ENCODE assay signal across 1 cellular context in the genomic region with DNA sequence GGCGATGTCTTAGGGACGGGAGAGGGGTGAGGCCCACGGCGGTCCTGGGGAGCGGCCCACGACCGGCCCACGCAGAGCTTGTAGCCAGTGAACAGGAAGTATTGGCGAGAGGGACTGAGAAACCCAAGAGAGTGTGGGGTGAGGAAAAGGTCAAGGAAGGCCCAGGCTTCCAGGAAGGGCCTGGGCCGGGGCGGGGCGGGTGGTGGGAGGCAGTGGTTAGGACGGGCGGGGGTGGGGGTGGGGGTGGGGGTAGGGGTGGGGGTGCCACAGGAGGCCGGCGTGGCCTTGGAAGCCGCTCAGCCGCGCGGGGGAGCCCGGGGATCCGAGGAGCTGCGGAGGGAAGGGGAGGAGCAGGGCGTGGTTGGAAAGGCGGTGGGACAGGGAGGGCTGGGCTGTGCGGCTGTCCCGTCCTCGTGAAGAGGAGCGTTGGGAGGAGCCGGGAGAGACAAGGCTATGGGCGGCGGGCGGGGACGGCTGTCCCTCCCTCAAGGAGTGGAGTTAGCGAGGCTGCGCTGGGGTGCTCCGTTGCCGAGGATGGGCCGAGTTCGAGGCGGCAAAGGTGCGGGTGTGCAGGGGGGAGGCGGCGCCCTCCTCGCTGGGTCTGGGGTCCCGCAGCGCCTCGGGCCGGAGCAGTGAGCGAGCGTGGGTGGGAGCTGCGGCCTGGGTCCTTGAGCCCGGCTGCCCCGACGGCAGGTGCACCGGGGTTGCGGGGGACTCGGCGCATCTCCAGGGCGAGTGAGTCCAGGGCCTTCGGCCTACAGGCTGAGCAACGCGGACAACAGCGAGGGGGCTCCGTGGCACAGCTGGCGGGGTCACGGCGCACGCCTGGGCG.
TF ChIP-seq lines count a peak whose summit lies in the region.

No MANE protein-coding gene starts in this region.

TF ChIP-seq in K562, 482 proteins besides CTCF, POLR2A, EP300 and RAD21 (continued from another document and continues in another):
- TF ChIP-seq, protein P1, sequence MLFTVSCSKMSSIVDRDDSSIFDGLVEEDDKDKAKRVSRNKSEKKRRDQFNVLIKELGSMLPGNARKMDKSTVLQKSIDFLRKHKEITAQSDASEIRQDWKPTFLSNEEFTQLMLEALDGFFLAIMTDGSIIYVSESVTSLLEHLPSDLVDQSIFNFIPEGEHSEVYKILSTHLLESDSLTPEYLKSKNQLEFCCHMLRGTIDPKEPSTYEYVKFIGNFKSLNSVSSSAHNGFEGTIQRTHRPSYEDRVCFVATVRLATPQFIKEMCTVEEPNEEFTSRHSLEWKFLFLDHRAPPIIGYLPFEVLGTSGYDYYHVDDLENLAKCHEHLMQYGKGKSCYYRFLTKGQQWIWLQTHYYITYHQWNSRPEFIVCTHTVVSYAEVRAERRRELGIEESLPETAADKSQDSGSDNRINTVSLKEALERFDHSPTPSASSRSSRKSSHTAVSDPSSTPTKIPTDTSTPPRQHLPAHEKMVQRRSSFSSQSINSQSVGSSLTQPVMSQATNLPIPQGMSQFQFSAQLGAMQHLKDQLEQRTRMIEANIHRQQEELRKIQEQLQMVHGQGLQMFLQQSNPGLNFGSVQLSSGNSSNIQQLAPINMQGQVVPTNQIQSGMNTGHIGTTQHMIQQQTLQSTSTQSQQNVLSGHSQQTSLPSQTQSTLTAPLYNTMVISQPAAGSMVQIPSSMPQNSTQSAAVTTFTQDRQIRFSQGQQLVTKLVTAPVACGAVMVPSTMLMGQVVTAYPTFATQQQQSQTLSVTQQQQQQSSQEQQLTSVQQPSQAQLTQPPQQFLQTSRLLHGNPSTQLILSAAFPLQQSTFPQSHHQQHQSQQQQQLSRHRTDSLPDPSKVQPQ (CRISPR knock-in tag; IDR thresholded peaks at IDR 0.05; ENCODE audit: borderline replicate concordance) = no peak
- TF ChIP-seq LCOR (CRISPR knock-in tag; IDR thresholded peaks at IDR 0.05) (no peak), BCOR (IDR thresholded peaks at IDR 0.05) (no peak), ZNF699 (CRISPR knock-in tag; IDR thresholded peaks at IDR 0.05; ENCODE audit: insufficient replicate concordance) (no peak), KDM4B (IDR thresholded peaks at IDR 0.05; ENCODE audit: borderline replicate concordance in 2 of 2, low read depth in 1 of 2) (no peak), XRCC3 (IDR thresholded peaks at IDR 0.05) (no peak), SUPT5H (IDR thresholded peaks at IDR 0.05) (peak; percentile 62), ZNF780A (CRISPR knock-in tag; IDR thresholded peaks at IDR 0.05) (no peak), BCL6 (CRISPR knock-in tag; IDR thresholded peaks at IDR 0.05) (no peak), ZNF253 (CRISPR knock-in tag; conservative IDR thresholded peaks at IDR 0.05) (no peak), SP2 (IDR thresholded peaks at IDR 0.05; ENCODE audit: extremely low read depth, low read depth, low read length, poor library complexity, severe bottlenecking) (no peak), ASH1L (IDR thresholded peaks at IDR 0.05; ENCODE audit: borderline replicate concordance, low read depth, partially characterized antibody) (no peak), RCOR1 (IDR thresholded peaks at IDR 0.05; ENCODE audit: borderline replicate concordance in 1 of 2, low read depth in 2 of 2, low read length in 2 of 2) (peak in 1 of 2 experiments; percentile 43; a peak in 1 of 4 replicates), PCBP2 (IDR thresholded peaks at IDR 0.05; ENCODE audit: low read depth, low read length, poor library complexity, severe bottlenecking) (no peak), RBM25 (IDR thresholded peaks at IDR 0.05; ENCODE audit: low read depth, low read length, severe bottlenecking) (no peak)
- TF ChIP-seq, protein P2, sequence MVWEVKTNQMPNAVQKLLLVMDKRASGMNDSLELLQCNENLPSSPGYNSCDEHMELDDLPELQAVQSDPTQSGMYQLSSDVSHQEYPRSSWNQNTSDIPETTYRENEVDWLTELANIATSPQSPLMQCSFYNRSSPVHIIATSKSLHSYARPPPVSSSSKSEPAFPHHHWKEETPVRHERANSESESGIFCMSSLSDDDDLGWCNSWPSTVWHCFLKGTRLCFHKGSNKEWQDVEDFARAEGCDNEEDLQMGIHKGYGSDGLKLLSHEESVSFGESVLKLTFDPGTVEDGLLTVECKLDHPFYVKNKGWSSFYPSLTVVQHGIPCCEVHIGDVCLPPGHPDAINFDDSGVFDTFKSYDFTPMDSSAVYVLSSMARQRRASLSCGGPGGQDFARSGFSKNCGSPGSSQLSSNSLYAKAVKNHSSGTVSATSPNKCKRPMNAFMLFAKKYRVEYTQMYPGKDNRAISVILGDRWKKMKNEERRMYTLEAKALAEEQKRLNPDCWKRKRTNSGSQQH (CRISPR knock-in tag; IDR thresholded peaks at IDR 0.05) = no peak
- TF ChIP-seq, protein P3, sequence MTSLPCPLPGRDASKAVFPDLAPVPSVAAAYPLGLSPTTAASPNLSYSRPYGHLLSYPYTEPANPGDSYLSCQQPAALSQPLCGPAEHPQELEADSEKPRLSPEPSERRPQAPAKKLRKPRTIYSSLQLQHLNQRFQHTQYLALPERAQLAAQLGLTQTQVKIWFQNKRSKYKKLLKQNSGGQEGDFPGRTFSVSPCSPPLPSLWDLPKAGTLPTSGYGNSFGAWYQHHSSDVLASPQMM (CRISPR knock-in tag; IDR thresholded peaks at IDR 0.05) = no peak
- TF ChIP-seq, protein P4, sequence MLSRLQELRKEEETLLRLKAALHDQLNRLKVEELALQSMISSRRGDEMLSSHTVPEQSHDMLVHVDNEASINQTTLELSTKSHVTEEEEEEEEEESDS (CRISPR knock-in tag; IDR thresholded peaks at IDR 0.05) = no peak
- TF ChIP-seq, protein P5, sequence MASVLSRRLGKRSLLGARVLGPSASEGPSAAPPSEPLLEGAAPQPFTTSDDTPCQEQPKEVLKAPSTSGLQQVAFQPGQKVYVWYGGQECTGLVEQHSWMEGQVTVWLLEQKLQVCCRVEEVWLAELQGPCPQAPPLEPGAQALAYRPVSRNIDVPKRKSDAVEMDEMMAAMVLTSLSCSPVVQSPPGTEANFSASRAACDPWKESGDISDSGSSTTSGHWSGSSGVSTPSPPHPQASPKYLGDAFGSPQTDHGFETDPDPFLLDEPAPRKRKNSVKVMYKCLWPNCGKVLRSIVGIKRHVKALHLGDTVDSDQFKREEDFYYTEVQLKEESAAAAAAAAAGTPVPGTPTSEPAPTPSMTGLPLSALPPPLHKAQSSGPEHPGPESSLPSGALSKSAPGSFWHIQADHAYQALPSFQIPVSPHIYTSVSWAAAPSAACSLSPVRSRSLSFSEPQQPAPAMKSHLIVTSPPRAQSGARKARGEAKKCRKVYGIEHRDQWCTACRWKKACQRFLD (CRISPR knock-in tag; IDR thresholded peaks at IDR 0.05) = no peak
- TF ChIP-seq, protein P6, sequence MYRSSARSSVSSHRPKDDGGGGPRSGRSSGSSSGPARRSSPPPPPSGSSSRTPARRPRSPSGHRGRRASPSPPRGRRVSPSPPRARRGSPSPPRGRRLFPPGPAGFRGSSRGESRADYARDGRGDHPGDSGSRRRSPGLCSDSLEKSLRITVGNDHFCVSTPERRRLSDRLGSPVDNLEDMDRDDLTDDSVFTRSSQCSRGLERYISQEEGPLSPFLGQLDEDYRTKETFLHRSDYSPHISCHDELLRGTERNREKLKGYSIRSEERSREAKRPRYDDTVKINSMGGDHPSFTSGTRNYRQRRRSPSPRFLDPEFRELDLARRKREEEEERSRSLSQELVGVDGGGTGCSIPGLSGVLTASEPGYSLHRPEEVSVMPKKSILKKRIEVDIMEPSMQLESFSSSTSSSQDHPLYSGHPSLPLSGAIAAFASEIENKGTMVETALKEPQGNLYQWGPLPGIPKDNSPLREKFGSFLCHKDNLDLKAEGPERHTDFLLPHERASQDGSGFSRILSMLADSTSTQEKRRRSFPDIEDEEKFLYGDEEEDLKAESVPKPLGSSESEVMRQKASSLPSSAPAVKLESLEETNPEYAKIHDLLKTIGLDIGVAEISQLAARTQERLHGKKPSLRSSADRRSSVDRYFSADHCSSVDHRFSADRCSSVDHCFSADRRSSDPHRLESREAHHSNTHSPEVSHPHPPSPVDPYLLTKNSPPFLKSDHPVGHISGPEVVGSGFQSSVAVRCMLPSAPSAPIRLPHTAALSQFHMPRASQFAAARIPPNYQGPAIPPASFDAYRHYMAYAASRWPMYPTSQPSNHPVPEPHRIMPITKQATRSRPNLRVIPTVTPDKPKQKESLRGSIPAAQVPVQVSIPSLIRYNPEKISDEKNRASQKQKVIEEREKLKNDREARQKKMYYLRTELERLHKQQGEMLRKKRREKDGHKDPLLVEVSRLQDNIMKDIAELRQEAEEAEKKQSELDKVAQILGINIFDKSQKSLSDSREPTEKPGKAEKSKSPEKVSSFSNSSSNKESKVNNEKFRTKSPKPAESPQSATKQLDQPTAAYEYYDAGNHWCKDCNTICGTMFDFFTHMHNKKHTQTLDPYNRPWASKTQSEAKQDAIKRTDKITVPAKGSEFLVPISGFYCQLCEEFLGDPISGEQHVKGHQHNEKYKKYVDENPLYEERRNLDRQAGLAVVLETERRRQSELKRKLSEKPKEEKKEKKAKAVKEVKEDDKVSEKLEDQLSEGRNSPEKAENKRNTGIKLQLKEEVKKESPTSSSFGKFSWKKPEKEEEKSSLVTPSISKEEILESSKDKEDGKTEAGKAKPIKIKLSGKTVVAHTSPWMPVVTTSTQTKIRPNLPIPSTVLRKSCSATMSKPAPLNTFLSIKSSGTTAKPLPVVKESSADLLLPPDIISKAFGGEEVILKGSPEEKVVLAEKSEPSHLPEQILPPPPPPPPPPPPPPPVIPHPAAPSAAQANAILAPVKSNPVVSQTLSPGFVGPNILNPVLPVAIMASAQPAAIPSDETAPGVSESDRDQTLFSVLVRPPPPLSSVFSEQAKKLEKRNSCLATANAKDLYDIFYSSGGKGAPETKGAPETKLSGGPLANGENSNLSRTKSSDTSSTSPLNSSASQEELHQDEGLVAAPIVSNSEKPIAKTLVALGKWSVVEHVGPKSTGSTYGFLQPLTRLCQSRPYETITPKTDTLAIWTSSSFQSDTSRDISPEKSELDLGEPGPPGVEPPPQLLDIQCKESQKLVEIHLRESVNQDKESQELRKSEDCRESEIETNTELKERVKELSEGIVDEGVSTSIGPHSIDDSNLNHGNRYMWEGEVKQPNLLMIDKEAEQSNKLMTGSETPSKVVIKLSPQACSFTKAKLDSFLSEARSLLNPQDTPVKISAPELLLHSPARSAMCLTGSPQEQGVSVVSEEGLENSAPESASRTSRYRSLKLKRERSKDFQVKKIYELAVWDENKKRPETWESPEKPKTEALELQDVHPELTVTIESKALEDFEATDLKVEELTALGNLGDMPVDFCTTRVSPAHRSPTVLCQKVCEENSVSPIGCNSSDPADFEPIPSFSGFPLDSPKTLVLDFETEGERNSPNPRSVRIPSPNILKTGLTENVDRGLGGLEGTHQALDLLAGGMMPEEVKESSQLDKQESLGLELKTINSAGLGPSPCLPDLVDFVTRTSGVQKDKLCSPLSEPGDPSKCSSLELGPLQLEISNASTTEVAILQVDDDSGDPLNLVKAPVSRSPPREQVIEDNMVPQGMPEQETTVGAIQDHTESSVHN (IDR thresholded peaks at IDR 0.05; ENCODE audit: borderline replicate concordance in 1 of 2, low read depth in 1 of 2) = no peak
- TF ChIP-seq, protein P7, sequence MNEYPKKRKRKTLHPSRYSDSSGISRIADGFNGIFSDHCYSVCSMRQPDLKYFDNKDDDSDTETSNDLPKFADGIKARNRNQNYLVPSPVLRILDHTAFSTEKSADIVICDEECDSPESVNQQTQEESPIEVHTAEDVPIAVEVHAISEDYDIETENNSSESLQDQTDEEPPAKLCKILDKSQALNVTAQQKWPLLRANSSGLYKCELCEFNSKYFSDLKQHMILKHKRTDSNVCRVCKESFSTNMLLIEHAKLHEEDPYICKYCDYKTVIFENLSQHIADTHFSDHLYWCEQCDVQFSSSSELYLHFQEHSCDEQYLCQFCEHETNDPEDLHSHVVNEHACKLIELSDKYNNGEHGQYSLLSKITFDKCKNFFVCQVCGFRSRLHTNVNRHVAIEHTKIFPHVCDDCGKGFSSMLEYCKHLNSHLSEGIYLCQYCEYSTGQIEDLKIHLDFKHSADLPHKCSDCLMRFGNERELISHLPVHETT (CRISPR knock-in tag; conservative IDR thresholded peaks at IDR 0.05 in 1 of 2, IDR thresholded peaks at IDR 0.05 in 1 of 2) = peak in 1 of 2 experiments; percentile 50; a peak in 1 of 4 replicates
- TF ChIP-seq, protein P8, sequence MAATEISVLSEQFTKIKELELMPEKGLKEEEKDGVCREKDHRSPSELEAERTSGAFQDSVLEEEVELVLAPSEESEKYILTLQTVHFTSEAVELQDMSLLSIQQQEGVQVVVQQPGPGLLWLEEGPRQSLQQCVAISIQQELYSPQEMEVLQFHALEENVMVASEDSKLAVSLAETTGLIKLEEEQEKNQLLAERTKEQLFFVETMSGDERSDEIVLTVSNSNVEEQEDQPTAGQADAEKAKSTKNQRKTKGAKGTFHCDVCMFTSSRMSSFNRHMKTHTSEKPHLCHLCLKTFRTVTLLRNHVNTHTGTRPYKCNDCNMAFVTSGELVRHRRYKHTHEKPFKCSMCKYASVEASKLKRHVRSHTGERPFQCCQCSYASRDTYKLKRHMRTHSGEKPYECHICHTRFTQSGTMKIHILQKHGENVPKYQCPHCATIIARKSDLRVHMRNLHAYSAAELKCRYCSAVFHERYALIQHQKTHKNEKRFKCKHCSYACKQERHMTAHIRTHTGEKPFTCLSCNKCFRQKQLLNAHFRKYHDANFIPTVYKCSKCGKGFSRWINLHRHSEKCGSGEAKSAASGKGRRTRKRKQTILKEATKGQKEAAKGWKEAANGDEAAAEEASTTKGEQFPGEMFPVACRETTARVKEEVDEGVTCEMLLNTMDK (IDR thresholded peaks at IDR 0.05; ENCODE audit: borderline replicate concordance, insufficient read depth, low read depth, low read length, poor library complexity, severe bottlenecking) = peak; percentile 28
- TF ChIP-seq, protein P9, sequence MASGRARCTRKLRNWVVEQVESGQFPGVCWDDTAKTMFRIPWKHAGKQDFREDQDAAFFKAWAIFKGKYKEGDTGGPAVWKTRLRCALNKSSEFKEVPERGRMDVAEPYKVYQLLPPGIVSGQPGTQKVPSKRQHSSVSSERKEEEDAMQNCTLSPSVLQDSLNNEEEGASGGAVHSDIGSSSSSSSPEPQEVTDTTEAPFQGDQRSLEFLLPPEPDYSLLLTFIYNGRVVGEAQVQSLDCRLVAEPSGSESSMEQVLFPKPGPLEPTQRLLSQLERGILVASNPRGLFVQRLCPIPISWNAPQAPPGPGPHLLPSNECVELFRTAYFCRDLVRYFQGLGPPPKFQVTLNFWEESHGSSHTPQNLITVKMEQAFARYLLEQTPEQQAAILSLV (tag; IDR thresholded peaks at IDR 0.05) = no peak
- TF ChIP-seq, protein P10, sequence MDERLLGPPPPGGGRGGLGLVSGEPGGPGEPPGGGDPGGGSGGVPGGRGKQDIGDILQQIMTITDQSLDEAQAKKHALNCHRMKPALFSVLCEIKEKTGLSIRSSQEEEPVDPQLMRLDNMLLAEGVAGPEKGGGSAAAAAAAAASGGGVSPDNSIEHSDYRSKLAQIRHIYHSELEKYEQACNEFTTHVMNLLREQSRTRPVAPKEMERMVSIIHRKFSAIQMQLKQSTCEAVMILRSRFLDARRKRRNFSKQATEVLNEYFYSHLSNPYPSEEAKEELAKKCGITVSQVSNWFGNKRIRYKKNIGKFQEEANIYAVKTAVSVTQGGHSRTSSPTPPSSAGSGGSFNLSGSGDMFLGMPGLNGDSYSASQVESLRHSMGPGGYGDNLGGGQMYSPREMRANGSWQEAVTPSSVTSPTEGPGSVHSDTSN (CRISPR knock-in tag; IDR thresholded peaks at IDR 0.05; ENCODE audit: low read depth) = no peak
- TF ChIP-seq, protein P10 (tag; conservative IDR thresholded peaks at IDR 0.05; ENCODE audit: low read depth) = no peak
